Comparison of ENCODE assay signal across 1 cellular context in genomic region chr3:195425849-195426248, GRCh38.
TF ChIP-seq lines count a peak whose summit lies in the region.

No MANE protein-coding gene starts in this region.

TF ChIP-seq in K562, 482 proteins besides CTCF, POLR2A, EP300 and RAD21 (continued from another document and continues in another):
- TF ChIP-seq CLOCK (CRISPR knock-in tag; IDR thresholded peaks at IDR 0.05; ENCODE audit: borderline replicate concordance) (no peak), TCF3 (CRISPR knock-in tag; IDR thresholded peaks at IDR 0.05) (peak; percentile 29; the same call in 1 of the 2 replicates), TFE3 (CRISPR knock-in tag; IDR thresholded peaks at IDR 0.05) (no peak), HMGN3 (IDR thresholded peaks at IDR 0.05; ENCODE audit: borderline replicate concordance, extremely low read depth, insufficient read length, low read depth, low read length) (no peak), EHMT2 (IDR thresholded peaks at IDR 0.05) (0 out of 2 replicates have a peak, but pooled peaks have one; percentile 10), RBM15 (IDR thresholded peaks at IDR 0.05; ENCODE audit: insufficient read depth, low read length) (no peak), TSHZ1 (CRISPR knock-in tag; IDR thresholded peaks at IDR 0.05) (no peak), ZNF77 (CRISPR knock-in tag; IDR thresholded peaks at IDR 0.05) (no peak), NR1H2 (CRISPR knock-in tag; IDR thresholded peaks at IDR 0.05) (no peak), NEUROD1 (IDR thresholded peaks at IDR 0.05; ENCODE audit: borderline replicate concordance, low read depth, low read length, partially characterized antibody) (no peak), ZNF583 (CRISPR knock-in tag; IDR thresholded peaks at IDR 0.05) (no peak), HLTF (IDR thresholded peaks at IDR 0.05) (peak; percentile 69; the same call in 1 of the 2 replicates), ZNF395 (CRISPR knock-in tag; IDR thresholded peaks at IDR 0.05) (no peak), TRIM24 (IDR thresholded peaks at IDR 0.05) (0 out of 4 replicates have a peak, but pooled peaks of 1 of the 2 experiments have one; percentile 43), CEBPG (CRISPR knock-in tag; IDR thresholded peaks at IDR 0.05) (peak; percentile 66), CEBPG (tag; conservative IDR thresholded peaks at IDR 0.05 in 1 of 2, IDR thresholded peaks at IDR 0.05 in 1 of 2) (peak in 1 of 2 experiments; percentile 60; a peak in 2 of 4 replicates), HNRNPH1 (optimal IDR thresholded peaks at IDR 0.05; ENCODE audit: low read depth, low read length) (no peak), SRF (CRISPR knock-in tag; IDR thresholded peaks at IDR 0.05) (no peak), KLF6 (CRISPR knock-in tag; IDR thresholded peaks at IDR 0.05; ENCODE audit: borderline replicate concordance) (no peak), CBFA2T3 (IDR thresholded peaks at IDR 0.05) (peak; percentile 48), ZNF282 (CRISPR knock-in tag; IDR thresholded peaks at IDR 0.05) (no peak), STAG1 (CRISPR knock-in tag; IDR thresholded peaks at IDR 0.05; ENCODE audit: borderline replicate concordance) (no peak), FOXJ2 (tag; IDR thresholded peaks at IDR 0.05) (no peak), MEIS2 (IDR thresholded peaks at IDR 0.05; ENCODE audit: partially characterized antibody) (peak; percentile 80), CBX5 (IDR thresholded peaks at IDR 0.05; ENCODE audit: borderline replicate concordance, low read depth) (no peak), SMARCA5 (IDR thresholded peaks at IDR 0.05) (no peak), ZNF584 (CRISPR knock-in tag; IDR thresholded peaks at IDR 0.05; ENCODE audit: low read depth) (no peak), ADNP (tag; IDR thresholded peaks at IDR 0.05) (no peak), GTF2E2 (tag; IDR thresholded peaks at IDR 0.05) (no peak), CCAR2 (IDR thresholded peaks at IDR 0.05; ENCODE audit: low read depth, low read length) (no peak), THRA (IDR thresholded peaks at IDR 0.05) (no peak), HBP1 (CRISPR knock-in tag; IDR thresholded peaks at IDR 0.05) (no peak), DDX20 (tag; IDR thresholded peaks at IDR 0.05; ENCODE audit: low read depth) (no peak), RBFOX2 (IDR thresholded peaks at IDR 0.05; ENCODE audit: low read depth, low read length) (no peak), ZNF76 (CRISPR knock-in tag; IDR thresholded peaks at IDR 0.05; ENCODE audit: borderline replicate concordance) (no peak), ZNF134 (CRISPR knock-in tag; conservative IDR thresholded peaks at IDR 0.05) (no peak), NFATC3 (IDR thresholded peaks at IDR 0.05) (no peak), PHF20 (IDR thresholded peaks at IDR 0.05; ENCODE audit: partially characterized antibody) (no peak), NR3C1 (CRISPR knock-in tag; IDR thresholded peaks at IDR 0.05) (no peak), KAT8 (IDR thresholded peaks at IDR 0.05; ENCODE audit: low read depth) (no peak), RNF219 (CRISPR knock-in tag; IDR thresholded peaks at IDR 0.05) (no peak), JUN (IDR thresholded peaks at IDR 0.05; ENCODE audit: borderline replicate concordance, low read depth, low read length) (no peak), JUN (CRISPR knock-in tag; IDR thresholded peaks at IDR 0.05; ENCODE audit: borderline replicate concordance) (peak; percentile 57; the same call in 1 of the 2 replicates), SIX5 (IDR thresholded peaks at IDR 0.05; ENCODE audit: borderline replicate concordance in 1 of 2, insufficient read depth in 1 of 2, low read depth in 1 of 2, low read length in 2 of 2) (no peak), FOXM1 (IDR thresholded peaks at IDR 0.05; ENCODE audit: low read depth) (no peak), FOXM1 (CRISPR knock-in tag; IDR thresholded peaks at IDR 0.05; ENCODE audit: low read depth) (no peak), HDAC3 (IDR thresholded peaks at IDR 0.05; ENCODE audit: borderline replicate concordance, partially characterized antibody) (no peak), ZNF408 (CRISPR knock-in tag; IDR thresholded peaks at IDR 0.05; ENCODE audit: low read depth) (no peak), HINFP (tag; conservative IDR thresholded peaks at IDR 0.05; ENCODE audit: low read depth) (no peak), PML (IDR thresholded peaks at IDR 0.05; ENCODE audit: low read length) (no peak), PBX2 (CRISPR knock-in tag; IDR thresholded peaks at IDR 0.05; ENCODE audit: low read depth) (no peak), PBX2 (tag; conservative IDR thresholded peaks at IDR 0.05; ENCODE audit: low read depth) (peak; percentile 85)
